Comparison of ENCODE assay signal across 2 cellular contexts in the genomic region with DNA sequence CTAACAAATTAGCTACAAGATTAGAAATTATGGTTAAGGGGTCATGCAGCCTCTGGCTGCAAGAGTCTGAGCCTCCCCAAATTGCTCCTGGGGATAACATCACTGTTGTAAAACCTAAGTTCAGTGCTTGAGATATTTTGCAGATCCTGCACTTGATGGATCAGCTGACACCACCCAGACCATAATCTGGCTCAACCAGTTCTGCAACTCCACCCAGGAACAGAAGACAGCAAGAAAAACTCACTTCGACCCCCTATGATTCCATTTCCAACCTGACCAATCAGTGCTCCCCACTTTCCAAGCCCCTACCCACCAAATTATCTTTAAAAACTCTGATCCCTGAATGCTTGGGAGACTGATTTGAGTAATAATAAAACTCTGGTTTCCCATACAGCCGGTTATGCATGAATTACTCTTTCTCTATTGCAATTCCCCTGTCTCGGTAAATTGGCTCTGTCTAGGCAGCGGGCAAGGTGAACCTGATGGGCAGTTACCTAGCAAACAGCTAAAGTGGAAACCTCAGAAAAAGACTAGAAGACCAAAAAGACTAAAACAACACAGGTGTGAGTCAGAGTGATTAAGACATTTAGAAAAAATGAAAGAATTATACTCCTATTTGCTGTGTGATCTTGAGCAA.
TF ChIP-seq lines count a peak whose summit lies in the region.

No MANE protein-coding gene starts in this region.

TF ChIP-seq in HCT116, 20 proteins besides CTCF, POLR2A, EP300 and RAD21:
- TF ChIP-seq CBX3 (IDR thresholded peaks at IDR 0.05; ENCODE audit: low read depth), result peak; percentile 83; the same call in 1 of the 2 replicates

TF ChIP-seq in HepG2, 621 proteins besides CTCF, POLR2A, EP300 and RAD21:
- TF ChIP-seq KDM5A (IDR thresholded peaks at IDR 0.05; ENCODE audit: borderline replicate concordance, low read length) (peak; percentile 54; the same call in 1 of the 2 replicates), ZNF280D (CRISPR knock-in tag; IDR thresholded peaks at IDR 0.05) (0 out of 2 replicates have a peak, but pooled peaks have one; percentile 64), SETDB1 (CRISPR knock-in tag; IDR thresholded peaks at IDR 0.05; ENCODE audit: borderline replicate concordance) (peak; percentile 81; the same call in 1 of the 2 replicates)
